In genomic region chr11:130415719-130416536, GRCh38 we compare ENCODE assay signal across 20 cellular contexts. TPM values are rescaled to one million over a fixed set of nuclear protein-coding genes. Genes with fewer than 3 reads are reported as not detected.
A peak's percentile ranks its signal among the peaks of the same experiment; 100 is the strongest.
DNase-seq lines count a peak whose midpoint lies in the region; ATAC-seq and TF ChIP-seq lines count a peak whose summit lies in the region.
"Had no signal": no experiment of that assay in that cellular context is flagged by ENCODE, and none has a peak within 500 bp of the region (broad histone marks: within the 10 kb centered on the region; RNA-seq: fewer than 3 reads in every experiment).

No MANE protein-coding gene starts in this region.

- peak overlapping the region; percentile 42 for H3K4me2 ChIP-seq in skeletal muscle satellite cell (ENCODE audit: low read length)

- H3K27me3 ChIP-seq in right atrium auricular region = no peaks in the 10 kb centered on the region
- H3K27me3 ChIP-seq in skeletal muscle satellite cell (ENCODE audit: control insufficient read depth, insufficient read depth, low read length) = peaks cover 68% of the 10 kb centered on the region
- H3K27me3 ChIP-seq: MG63, SJSA1 had no signal

- DNase-seq in Right ventricle myocardium superior = peak; percentile 39
- no peak for DNase-seq in right atrium auricular region (ENCODE audit: low spot score)
- DNase-seq in T-helper 17 cell = no peak
- DNase-seq in left kidney (ENCODE audit: low read depth, low spot score) = peak; percentile 87
- no peak for DNase-seq in T-helper 9 cell
- DNase-seq in DMS53 treated with DMSO at 0.1 percent for 48 hours (lab: John Stamatoyannopoulos, UW; ENCODE audit: unreplicated experiment) = no peak
- DNase-seq: AML-193, Calu3, DND-41, GDM1, HFFc6, MG63, NCI-H1092 treated with DMSO at 0.1 percent for 48 hours, NCI-H1694 treated with DMSO at 0.1 percent for 48 hours, NCI-H2171 treated with DMSO at 0.1 percent for 48 hours, NCI-H510A had no signal

- H3K4me3 ChIP-seq in right atrium auricular region (no peak overlapping the region), skeletal muscle satellite cell (ENCODE audit: low read length) (no peak overlapping the region)
- H3K4me3 ChIP-seq: MG63, SJSA1 had no signal

- H3K36me3 ChIP-seq in right atrium auricular region (no peaks in the 10 kb centered on the region), skeletal muscle satellite cell (ENCODE audit: insufficient read depth, low read length) (no peaks in the 10 kb centered on the region)
- H3K36me3 ChIP-seq: MG63, SJSA1 had no signal

- no peak overlapping the region for H3K27ac ChIP-seq in right atrium auricular region
- H3K27ac ChIP-seq: SJSA1 had no signal

- TF ChIP-seq CTCF in right atrium auricular region (IDR thresholded peaks at IDR 0.05) = no peak

- H3K9me3 ChIP-seq in right atrium auricular region = no peaks in the 10 kb centered on the region
- no peaks in the 10 kb centered on the region for H3K9me3 ChIP-seq in T-helper 17 cell (ENCODE audit: control insufficient read depth, low read length, poor library complexity, severe bottlenecking)
- H3K9me3 ChIP-seq in skeletal muscle satellite cell (replicated peaks; ENCODE audit: low read length) = no peaks in the 10 kb centered on the region
- H3K9me3 ChIP-seq: MG63, SJSA1 had no signal

- no peak for ATAC-seq in Right ventricle myocardium superior (ENCODE audit: poor library complexity)
- ATAC-seq in T-helper 17 cell = no peak
- ATAC-seq in HG03432 (IDR thresholded peaks at IDR 0.05; ENCODE audit: unreplicated experiment) = no peak

- no peak overlapping the region for H3K9ac ChIP-seq in skeletal muscle satellite cell (ENCODE audit: low read depth, low read length)

- intact Hi-C loops in Right ventricle myocardium superior (cut with DNase I) = no loop called here

- peaks cover 3% of the 10 kb centered on the region for H3K36me3 Mint-ChIP-seq in T-helper 17 cell (ENCODE audit: low read depth)

- peaks cover 46% of the 10 kb centered on the region for H3K27me3 Mint-ChIP-seq in T-helper 17 cell

- H3K4me1 ChIP-seq in right atrium auricular region (peaks cover 0 to 24% of the 10 kb centered on the region in 2 donors), skeletal muscle satellite cell (ENCODE audit: control insufficient read depth, insufficient read depth, low read length) (peaks cover 32% of the 10 kb centered on the region)

- H3K4me3 Mint-ChIP-seq in T-helper 17 cell = no peak overlapping the region
- H3K4me3 Mint-ChIP-seq: HFFc6 had no signal

- peak overlapping the region; percentile 60 for H3K27ac Mint-ChIP-seq in T-helper 17 cell
- H3K27ac Mint-ChIP-seq: HFFc6 had no signal

- peaks cover 2% of the 10 kb centered on the region for H3K4me1 Mint-ChIP-seq in T-helper 17 cell

RNA-seq across cellular contexts. Expression of gene ADAMTS8, which starts 12.5 kb away (rescaled TPM):
- total RNA-seq in Right ventricle myocardium superior (0.48 TPM), right atrium auricular region (1 to 10 TPM; 2.5 to 7.8 TPM), T-helper 17 cell (not detected)
- total RNA-seq in skeletal muscle satellite cell (2012; rRNA removed) = under 0.01 and 0.25 TPM in 2 replicates
- total RNA-seq: Calu3, HFFc6, RPMI7951 had no signal

RNA-seq across cellular contexts. Expression of gene ADAMTS15, which starts 32.5 kb away (rescaled TPM):
- 43.5 TPM for total RNA-seq in Right ventricle myocardium superior
- total RNA-seq in right atrium auricular region = 10 to 100 TPM; 17.5 to 21.2 TPM
- not detected for total RNA-seq in T-helper 17 cell
- 15.5 and 45.9 TPM in 2 replicates for total RNA-seq in skeletal muscle satellite cell (2012; rRNA removed)

Comparison
In these comparisons a context has a peak if more than half of its experiments do, and no peak if none do; other contexts are left out.
1. DNase-seq: peak in Right ventricle myocardium superior (single experiment) and left kidney (single experiment); none in right atrium auricular region (single experiment), T-helper 17 cell (0 of 3), T-helper 9 cell (single experiment) and DMS53 treated with DMSO at 0.1 percent for 48 hours (single experiment).
2. RNA of gene ADAMTS15, which starts 32.5 kb away (total RNA-seq): 43.5 TPM in Right ventricle myocardium superior (single experiment) and 17.5 to 21.2 TPM in right atrium auricular region; not detected in T-helper 17 cell; every median in the first group is over 10 times any median in the second.